In genomic region chr1:8031176-8031785, GRCh38 we compare ENCODE assay signal across 8 cellular contexts. TPM values are rescaled to one million over a fixed set of nuclear protein-coding genes. Genes with fewer than 3 reads are reported as not detected.
DNase-seq lines count a peak whose midpoint lies in the region; ATAC-seq, FAIRE-seq and TF ChIP-seq lines count a peak whose summit lies in the region.

No MANE protein-coding gene starts in this region.

- no peak for FAIRE-seq in GM12892 (lab: Jason Lieb, UNC)

- H3K4me3 ChIP-seq in astrocyte of the spinal cord (ENCODE audit: low read depth, low read length) = no peak overlapping the region
- H3K4me3 ChIP-seq in lung = no peak overlapping the region

- H3K36me3 ChIP-seq in lung (ENCODE audit: control insufficient read depth in 2 of 2, insufficient read depth in 2 of 2, low read length in 2 of 2) = no peaks in the 10 kb centered on the region

- no peak for ATAC-seq in lung (ENCODE audit: insufficient read depth, low FRiP score)
- no peak for ATAC-seq in GM19397 (IDR thresholded peaks at IDR 0.05; ENCODE audit: unreplicated experiment)

- peaks cover 7% of the 10 kb centered on the region in 2 donors for H3K4me1 ChIP-seq in lung (ENCODE audit: control insufficient read depth in 2 of 2, insufficient read depth in 2 of 2, low read length in 2 of 2)

- TF ChIP-seq POLR2A in GM12892 (IDR thresholded peaks at IDR 0.05; ENCODE audit: low read depth, low read length) = no peak

- no peaks in the 10 kb centered on the region for H3K27me3 ChIP-seq in lung (ENCODE audit: control insufficient read depth, insufficient read depth)

- in situ Hi-C loops in astrocyte of the spinal cord (cut with HindIII; ENCODE audit: low sequenced_read_pairs) = no loop called here

- H3K27ac ChIP-seq in lung (ENCODE audit: low read depth in 1 of 2, low read length in 1 of 2) = no peak overlapping the region

- WGBS in lung, 2 donors = 62 to 81% methylated on average over 9 of the region's 9 CpGs

- DNase-seq in SHP77 treated with DMSO at 0.1 percent for 48 hours (lab: John Stamatoyannopoulos, UW) (peak; percentile 25), SHP77 (lab: John Stamatoyannopoulos, UW) (no peak), NCI-H1105 (lab: John Stamatoyannopoulos, UW) (peak; percentile 9), astrocyte of the spinal cord (ENCODE audit: low read depth, low spot score) (peak; percentile 79), lung (ENCODE audit: low spot score) (no peak), GM12892 (ENCODE audit: insufficient read length) (no peak)
- DNase-seq in activated CD4-positive, CD25-positive, alpha-beta regulatory T cell treated with anti-CD3 and anti-CD28 coated beads, Interleukin-2, amount 50 U/mL, for 72 hours = no peak

- no peaks in the 10 kb centered on the region for H3K9me3 ChIP-seq in lung (ENCODE audit: control insufficient read depth in 2 of 2, insufficient read depth in 1 of 2, low read length in 1 of 2)

- TF ChIP-seq CTCF in astrocyte of the spinal cord (IDR thresholded peaks at IDR 0.05; ENCODE audit: low read depth, low read length) (peak; percentile 60), lung (IDR thresholded peaks at IDR 0.05; ENCODE audit: control extremely low read depth, extremely low read depth) (peak; percentile 53)

RNA-seq across cellular contexts. Expression of gene ERRFI1, which starts 5.2 kb away (rescaled TPM):
- 10 to 100 TPM; 52.6 to 89.2 TPM for total RNA-seq in lung
- polyA plus RNA-seq in lung = 10 to 100 TPM; 26.5 to 70.3 TPM
- polyA plus RNA-seq in GM12892 (2012; ENCODE audit: missing spikeins) = 1.9 TPM

Comparison
In these comparisons a context has a peak if more than half of its experiments do, and no peak if none do; other contexts are left out.
1. DNase-seq: peak in SHP77 treated with DMSO at 0.1 percent for 48 hours (single experiment), NCI-H1105 (single experiment) and astrocyte of the spinal cord (single experiment); none in SHP77 (0 of 2), lung (single experiment), GM12892 (single experiment) and activated CD4-positive, CD25-positive, alpha-beta regulatory T cell treated with anti-CD3 and anti-CD28 coated beads, Interleukin-2, amount 50 U/mL, for 72 hours (single experiment).